18 cellular contexts compared by ENCODE assay signal in the genomic region with DNA sequence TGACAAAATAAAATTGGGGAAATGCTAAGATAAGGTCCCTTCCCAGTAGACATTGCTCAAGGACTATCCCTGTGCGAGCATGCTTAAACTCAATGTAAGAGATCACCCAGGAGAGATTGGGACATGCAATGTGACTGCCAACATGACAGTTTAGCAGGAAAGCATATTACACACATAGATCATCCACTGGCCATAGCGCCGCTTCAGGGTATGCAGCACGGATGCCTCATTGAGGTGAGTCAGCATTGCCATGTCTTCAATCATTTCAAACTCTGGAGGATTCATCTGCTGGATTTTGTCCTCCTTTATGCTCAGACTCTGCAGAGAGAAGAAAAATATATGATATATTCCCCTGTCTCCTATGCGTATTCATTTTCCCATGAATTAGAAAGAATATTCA. TPM values are rescaled to one million over a fixed set of nuclear protein-coding genes. Genes with fewer than 3 reads are reported as not detected.
"Had no signal": no experiment of that assay in that cellular context is flagged by ENCODE, and none has a peak within 500 bp of the region (broad histone marks: within the 10 kb centered on the region; RNA-seq: fewer than 3 reads in every experiment).

No MANE protein-coding gene starts in this region.

- DNase-seq: cortex of kidney; effector memory CD8-positive, alpha-beta T cell; heart left ventricle; hippocampal formation; left colon; naive thymus-derived CD4-positive, alpha-beta T cell; psoas muscle; retina; right lobe of liver; spleen; stimulated activated CD4-positive, alpha-beta T cell treated with anti-CD3 and anti-CD28 coated beads, Interleukin-15, amount 100 ng/mL, for 24 hours; stimulated activated CD4-positive, alpha-beta T cell treated with anti-CD3 and anti-CD28 coated beads, Interleukin-1b, Interleukin-23, amount 100 ng/mL, for 48 hours; stimulated activated CD4-positive, alpha-beta T cell treated with anti-CD3 and anti-CD28 coated beads, Interleukin-4, amount 100 ng/mL, for 24 hours; tibial artery; upper lobe of left lung; uterus had no signal

- ATAC-seq: effector memory CD8-positive, alpha-beta T cell; heart left ventricle; left colon; naive thymus-derived CD4-positive, alpha-beta T cell; psoas muscle; right lobe of liver; stimulated activated memory B cell treated with anti-CD40 and anti-IgM and Interleukin-4, amounts not matched to agents 10 μg/mL and 1 μg/mL and 100 μg/mL, for 72 hours had no signal

- H3K4me3 ChIP-seq: heart left ventricle, psoas muscle, right lobe of liver, spleen, tibial artery, upper lobe of left lung, uterus had no signal

RNA-seq across cellular contexts. Expression of gene MYH15, which starts 8.9 kb away (rescaled TPM):
- total RNA-seq: kidney epithelial cell, right lobe of liver had no signal
- polyA plus RNA-seq: naive thymus-derived CD4-positive, alpha-beta T cell had no signal
